7 cellular contexts compared by ENCODE assay signal in the genomic region with DNA sequence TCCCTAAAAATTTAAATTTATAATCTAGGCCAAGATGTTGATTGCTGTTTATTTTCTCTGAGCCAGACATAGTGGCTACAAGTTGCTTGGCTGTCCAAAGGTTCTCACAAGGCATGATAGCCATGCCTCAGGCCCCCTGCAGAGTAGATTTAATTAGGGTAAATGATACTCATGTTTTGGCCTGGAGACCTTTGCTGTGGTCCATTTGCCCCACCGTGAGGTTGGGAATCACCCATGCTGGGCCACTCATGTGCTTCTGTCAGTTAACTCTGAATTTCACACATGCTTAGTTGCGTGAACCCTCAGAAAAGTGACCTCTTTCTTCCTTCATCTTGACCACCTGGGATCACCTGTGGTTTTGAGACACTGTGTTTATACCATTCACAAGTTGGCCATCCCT.
"Had no signal": no experiment of that assay in that cellular context is flagged by ENCODE, and none has a peak within 500 bp of the region (broad histone marks: within the 10 kb centered on the region; RNA-seq: fewer than 3 reads in every experiment).

No MANE protein-coding gene starts in this region.

- H3K27ac Mint-ChIP-seq: GM23338, H9, HFFc6, IgD-negative memory B cell had no signal

- H3K4me3 Mint-ChIP-seq: GM23338, H9, HFFc6, IgD-negative memory B cell had no signal

- H3K4me1 Mint-ChIP-seq: GM23338, H9, IgD-negative memory B cell had no signal

- ATAC-seq: GM23338, HepG2 had no signal

- DNase-seq: H9, HCEC 1CT, HFFc6 had no signal

- H3K27ac ChIP-seq: HL-60 had no signal

- H3K4me3 ChIP-seq: GM23338 had no signal
